Comparison of ENCODE assay signal across 7 cellular contexts in the genomic region with DNA sequence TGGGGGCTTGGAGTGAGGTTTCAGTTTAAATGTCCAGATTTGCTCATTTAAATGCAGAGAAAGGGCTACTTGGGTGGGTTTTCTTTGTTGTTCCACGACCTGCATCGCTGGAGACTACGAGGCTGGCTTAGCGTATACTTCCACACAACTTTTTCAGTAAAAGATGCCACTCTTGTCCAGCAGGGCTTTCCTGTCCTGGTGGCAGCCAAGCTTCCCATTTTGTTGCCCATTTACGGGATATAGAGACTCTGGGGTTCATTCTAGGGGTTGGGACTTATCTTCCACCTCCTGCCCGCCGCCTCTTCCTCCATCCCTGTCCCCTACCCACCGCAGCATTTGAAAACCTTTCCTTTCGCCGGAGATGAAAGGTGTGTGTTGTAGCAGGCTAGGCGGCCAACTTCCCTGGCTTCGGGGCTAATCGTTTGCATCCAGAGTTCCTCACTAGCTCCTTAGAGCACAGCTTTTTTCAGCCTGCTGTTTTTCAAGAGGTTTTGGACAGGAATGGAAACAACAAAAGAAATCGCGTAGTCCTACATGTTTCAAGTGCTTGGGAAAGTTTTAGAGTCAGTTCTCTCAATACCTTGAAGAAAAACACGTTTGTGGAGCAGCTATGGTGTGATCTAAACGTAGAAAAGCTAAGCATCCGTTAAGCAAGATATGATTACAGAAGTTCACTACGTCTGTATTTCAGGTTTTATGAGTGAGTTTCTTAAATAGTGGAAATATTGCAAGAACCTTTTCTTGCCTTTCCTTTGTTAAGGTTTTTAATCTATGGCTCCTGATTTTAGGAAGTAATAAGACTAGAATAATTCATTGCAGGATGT. TPM values are rescaled to one million over a fixed set of nuclear protein-coding genes. Genes with fewer than 3 reads are reported as not detected.
DNase-seq lines count a peak whose midpoint lies in the region; ATAC-seq and TF ChIP-seq lines count a peak whose summit lies in the region.

No MANE protein-coding gene starts in this region.

- peaks cover 0 to 11% (median 8%) of the 10 kb centered on the region in 5 donors for H3K27me3 ChIP-seq in subcutaneous abdominal adipose tissue (ENCODE audit: control insufficient read depth in 5 of 5, insufficient read depth in 4 of 5, low read length in 5 of 5)

- H3K27ac ChIP-seq in subcutaneous abdominal adipose tissue (ENCODE audit: low read depth, low read length) = no peak overlapping the region

- H3K9ac ChIP-seq in subcutaneous abdominal adipose tissue (ENCODE audit: low read length in 5 of 5) = peak overlapping the region in 4 of 5 donors; percentile 42 to 68 (median 58)

- ATAC-seq in GM21447 (IDR thresholded peaks at IDR 0.05; ENCODE audit: unreplicated experiment) = peak; percentile 29

- no peaks in the 10 kb centered on the region for H3K9me3 ChIP-seq in subcutaneous abdominal adipose tissue (ENCODE audit: control insufficient read depth in 5 of 5, low read length in 5 of 5)

- H3K36me3 ChIP-seq in subcutaneous abdominal adipose tissue (ENCODE audit: control insufficient read depth in 5 of 5, insufficient read depth in 5 of 5, low read length in 5 of 5) = no peaks in the 10 kb centered on the region

- peaks cover 25% of the 10 kb centered on the region for H3K4me1 Mint-ChIP-seq in activated naive CD8-positive, alpha-beta T cell treated with anti-CD3 and anti-CD28 coated beads for 36 hours

- H3K4me3 Mint-ChIP-seq in activated naive CD8-positive, alpha-beta T cell treated with anti-CD3 and anti-CD28 coated beads for 36 hours = peak overlapping the region; percentile 75

- H3K4me3 ChIP-seq in subcutaneous abdominal adipose tissue (ENCODE audit: low read depth in 1 of 5, low read length in 5 of 5) = peak overlapping the region; percentile 65 to 73 (median 72)

- peaks cover 2% of the 10 kb centered on the region for H3K36me3 Mint-ChIP-seq in activated naive CD8-positive, alpha-beta T cell treated with anti-CD3 and anti-CD28 coated beads for 36 hours

- no peaks in the 10 kb centered on the region for H3K9me3 Mint-ChIP-seq in activated naive CD8-positive, alpha-beta T cell treated with anti-CD3 and anti-CD28 coated beads for 36 hours

- DNase-seq in EL (peak; percentile 44), islet precursor cell (peak; percentile 66), RPMI8226 (no peak)
- no peak for DNase-seq in activated naive CD8-positive, alpha-beta T cell treated with anti-CD3 and anti-CD28 coated beads for 36 hours

- peaks cover 3 to 16% (median 14%) of the 10 kb centered on the region in 5 donors for H3K4me1 ChIP-seq in subcutaneous abdominal adipose tissue (ENCODE audit: control insufficient read depth in 5 of 5, insufficient read depth in 5 of 5, low read length in 5 of 5)

- H3K27me3 Mint-ChIP-seq in activated naive CD8-positive, alpha-beta T cell treated with anti-CD3 and anti-CD28 coated beads for 36 hours = peaks cover 52% of the 10 kb centered on the region

- TF ChIP-seq CTCF in LNCAP (IDR thresholded peaks at IDR 0.05) = 0 out of 2 replicates have a peak, but pooled peaks have one; percentile 15

- no peak overlapping the region for H3K27ac Mint-ChIP-seq in activated naive CD8-positive, alpha-beta T cell treated with anti-CD3 and anti-CD28 coated beads for 36 hours

RNA-seq across cellular contexts. Expression of a gene that starts 0.8 kb away (rescaled TPM):
- total RNA-seq in activated naive CD8-positive, alpha-beta T cell treated with anti-CD3 and anti-CD28 coated beads for 36 hours = 1 to 10 TPM; 6.3 to 7.3 TPM

RNA-seq across cellular contexts. Expression of a gene that starts 25.9 kb away (rescaled TPM):
- 100 to 1,000 TPM; 336 to 338 TPM for total RNA-seq in activated naive CD8-positive, alpha-beta T cell treated with anti-CD3 and anti-CD28 coated beads for 36 hours

RNA-seq across cellular contexts. Expression of a gene that starts 54.6 kb away (rescaled TPM):
- not detected for total RNA-seq in activated naive CD8-positive, alpha-beta T cell treated with anti-CD3 and anti-CD28 coated beads for 36 hours

RNA-seq across cellular contexts. Expression of a gene that starts 58.8 kb away (rescaled TPM):
- 1 to 10 TPM; 1.5 to 2.1 TPM for total RNA-seq in activated naive CD8-positive, alpha-beta T cell treated with anti-CD3 and anti-CD28 coated beads for 36 hours

Comparison
In these comparisons a context has a peak if more than half of its experiments do, and no peak if none do; other contexts are left out.
1. DNase-seq: peak in EL (single experiment) and islet precursor cell (single experiment); none in activated naive CD8-positive, alpha-beta T cell treated with anti-CD3 and anti-CD28 coated beads for 36 hours (single experiment) and RPMI8226 (single experiment).